ENCODE assay signal across 18 cellular contexts in the genomic region with DNA sequence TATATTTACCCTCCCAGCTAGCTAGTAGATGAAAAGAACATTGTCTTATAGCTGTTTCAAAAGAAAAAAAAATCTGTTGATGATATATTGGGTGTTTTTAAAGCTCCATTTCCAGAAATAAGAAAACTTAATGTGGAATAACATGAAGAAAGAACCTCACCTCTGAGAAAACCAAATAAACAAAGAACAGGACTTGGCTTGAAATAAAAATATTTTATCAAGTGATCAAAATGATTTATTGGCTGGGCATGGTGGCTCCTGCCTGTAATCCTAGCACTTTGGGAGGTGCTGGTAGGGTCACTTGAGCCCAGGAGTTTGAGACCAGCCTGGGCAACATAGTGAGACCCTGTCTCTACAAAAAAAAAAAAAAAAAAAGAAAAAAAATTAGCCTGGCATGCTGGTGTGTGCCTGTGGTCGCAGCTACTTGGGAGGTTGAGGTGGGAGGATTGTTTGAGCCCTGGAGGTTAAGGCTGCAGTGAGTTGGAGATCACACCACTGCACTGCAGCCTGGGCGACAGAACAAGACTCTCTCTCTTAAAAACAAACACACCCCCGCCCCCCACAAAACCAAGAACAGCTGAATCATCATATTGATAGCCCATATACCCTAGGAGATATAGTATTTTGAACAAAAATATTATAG. TPM values are rescaled to one million over a fixed set of nuclear protein-coding genes. Genes with fewer than 3 reads are reported as not detected.
DNase-seq lines count a peak whose midpoint lies in the region; ATAC-seq, FAIRE-seq and TF ChIP-seq lines count a peak whose summit lies in the region.
"Had no signal": no experiment of that assay in that cellular context is flagged by ENCODE, and none has a peak within 500 bp of the region (broad histone marks: within the 10 kb centered on the region; RNA-seq: fewer than 3 reads in every experiment).

No MANE protein-coding gene starts in this region.

- intact Hi-C loops in kidney (cut with DNase I) (no loop called here), posterior cingulate gyrus (cut with DNase I) (no loop called here)

- no peaks in the 10 kb centered on the region for H3K27me3 ChIP-seq in CD8-positive, alpha-beta memory T cell (ENCODE audit: insufficient read depth, low read length, poor library complexity, severe bottlenecking)
- no peaks in the 10 kb centered on the region for H3K27me3 ChIP-seq in subcutaneous abdominal adipose tissue (ENCODE audit: control insufficient read depth in 5 of 5, insufficient read depth in 4 of 5, low read length in 5 of 5)

- peaks cover 4 to 8% (median 5%) of the 10 kb centered on the region in 3 donors for H3K36me3 Mint-ChIP-seq in CD8-positive, alpha-beta memory T cell
- peaks cover 5% of the 10 kb centered on the region for H3K36me3 Mint-ChIP-seq in T-helper 17 cell (ENCODE audit: low read depth)

- H3K4me1 Mint-ChIP-seq in CD8-positive, alpha-beta memory T cell: peaks cover 11 to 44% (median 44%) of the 10 kb centered on the region in 3 donors
- H3K4me1 Mint-ChIP-seq in T-helper 17 cell: peaks cover 33% of the 10 kb centered on the region

- CTCF ChIA-PET in CD8-positive, alpha-beta memory T cell (lab: Charles Lee): interaction anchor here (1.2 to 9.8 kb wide), 2 partner anchors 16 to 77 kb away, joined by 4 to 65 read pairs; no protein-coding TSS in a partner anchor

- no peak overlapping the region for H3K4me3 Mint-ChIP-seq in CD8-positive, alpha-beta memory T cell
- no peak overlapping the region for H3K4me3 Mint-ChIP-seq in T-helper 17 cell
- H3K4me3 Mint-ChIP-seq: activated CD8-positive, alpha-beta T cell treated with anti-CD3 and anti-CD28 coated beads, Interleukin-2, amount 10 ng/mL, durations not matched to agents 7 days and 5 days; activated naive CD4-positive, alpha-beta T cell treated with anti-CD3 and anti-CD28 coated beads, Interleukin-2, amount 50 U/mL, for 24 hours; activated T-cell treated with anti-CD3 and anti-CD28 coated beads, Interleukin-2, amount 50 U/mL, for 24 hours; effector memory CD8-positive, alpha-beta T cell had no signal

- H3K27ac Mint-ChIP-seq in CD8-positive, alpha-beta memory T cell: peak overlapping the region in 1 of 8 donors; percentile 83
- H3K27ac Mint-ChIP-seq in T-helper 17 cell: peak overlapping the region; percentile 32
- H3K27ac Mint-ChIP-seq: activated CD8-positive, alpha-beta T cell treated with anti-CD3 and anti-CD28 coated beads, Interleukin-2, amount 10 ng/mL, durations not matched to agents 7 days and 5 days; activated T-cell treated with anti-CD3 and anti-CD28 coated beads, Interleukin-2, amount 50 U/mL, for 24 hours; effector memory CD8-positive, alpha-beta T cell had no signal

- H3K9ac ChIP-seq in kidney (ENCODE audit: low read length in 2 of 2) (no peak overlapping the region), subcutaneous abdominal adipose tissue (ENCODE audit: low read length in 5 of 5) (no peak overlapping the region)
- H3K9ac ChIP-seq: KMS-11 had no signal

- no peak overlapping the region for H3K4me3 ChIP-seq in CD8-positive, alpha-beta memory T cell (ENCODE audit: low read length)
- no peak overlapping the region for H3K4me3 ChIP-seq in kidney (ENCODE audit: low read length in 2 of 2)
- H3K4me3 ChIP-seq in subcutaneous abdominal adipose tissue (ENCODE audit: low read depth in 1 of 5, low read length in 5 of 5): no peak overlapping the region

- no peaks in the 10 kb centered on the region for H3K9me3 ChIP-seq in CD8-positive, alpha-beta memory T cell (ENCODE audit: low read length)
- H3K9me3 ChIP-seq in T-helper 17 cell (ENCODE audit: control insufficient read depth, low read length, poor library complexity, severe bottlenecking): no peaks in the 10 kb centered on the region
- no peaks in the 10 kb centered on the region for H3K9me3 ChIP-seq in kidney (ENCODE audit: control insufficient read depth in 1 of 2, low read length in 2 of 2)
- no peaks in the 10 kb centered on the region for H3K9me3 ChIP-seq in subcutaneous abdominal adipose tissue (ENCODE audit: control insufficient read depth in 5 of 5, low read length in 5 of 5)

- no peaks in the 10 kb centered on the region for H3K9me3 Mint-ChIP-seq in CD8-positive, alpha-beta memory T cell
- H3K9me3 Mint-ChIP-seq: activated naive CD4-positive, alpha-beta T cell treated with anti-CD3 and anti-CD28 coated beads, Interleukin-2, amount 50 U/mL, for 24 hours; activated T-cell treated with anti-CD3 and anti-CD28 coated beads, Interleukin-2, amount 50 U/mL, for 24 hours; effector memory CD8-positive, alpha-beta T cell had no signal

- no peak for TF ChIP-seq CTCF in kidney (IDR thresholded peaks at IDR 0.05; ENCODE audit: borderline replicate concordance, extremely low read depth, insufficient read depth)

- H3K27me3 Mint-ChIP-seq in CD8-positive, alpha-beta memory T cell: no peaks in the 10 kb centered on the region
- H3K27me3 Mint-ChIP-seq in T-helper 17 cell: no peaks in the 10 kb centered on the region
- H3K27me3 Mint-ChIP-seq: activated naive CD4-positive, alpha-beta T cell treated with anti-CD3 and anti-CD28 coated beads, Interleukin-2, amount 50 U/mL, for 24 hours; activated T-cell treated with anti-CD3 and anti-CD28 coated beads, Interleukin-2, amount 50 U/mL, for 24 hours; effector memory CD8-positive, alpha-beta T cell had no signal

- H3K27ac ChIP-seq in CD8-positive, alpha-beta memory T cell (ENCODE audit: low read depth, low read length): peak overlapping the region; percentile 12
- H3K27ac ChIP-seq in kidney (ENCODE audit: low read depth in 2 of 2, low read length in 2 of 2) (no peak overlapping the region), subcutaneous abdominal adipose tissue (ENCODE audit: low read depth, low read length) (peak overlapping the region; percentile 48)
- H3K27ac ChIP-seq: KMS-11 had no signal

- no peaks in the 10 kb centered on the region for H3K4me1 ChIP-seq in CD8-positive, alpha-beta memory T cell (ENCODE audit: insufficient read depth, low read length)
- H3K4me1 ChIP-seq in kidney (ENCODE audit: control insufficient read depth in 1 of 2, insufficient read depth in 1 of 2, low read depth in 1 of 2, low read length in 2 of 2): peaks cover 0 to 2% of the 10 kb centered on the region in 2 donors
- H3K4me1 ChIP-seq in subcutaneous abdominal adipose tissue (ENCODE audit: control insufficient read depth in 5 of 5, insufficient read depth in 5 of 5, low read length in 5 of 5): peaks cover 0 to 31% (median 12%) of the 10 kb centered on the region in 5 donors

- no peak for FAIRE-seq in kidney (lab: Jason Lieb, UNC)
- FAIRE-seq: astrocyte had no signal

- DNase-seq in CD8-positive, alpha-beta memory T cell: no peak
- DNase-seq in T-helper 17 cell (no peak), kidney (peak; percentile 18), SKM-1 treated with dmso at 0.1 percent for 144 hours (lab: John Stamatoyannopoulos, UW; ENCODE audit: unreplicated experiment) (no peak), posterior cingulate gyrus (no peak)
- DNase-seq: activated CD8-positive, alpha-beta T cell treated with anti-CD3 and anti-CD28 coated beads, Interleukin-2, amount 10 ng/mL, durations not matched to agents 7 days and 5 days; activated T-cell treated with anti-CD3 and anti-CD28 coated beads, Interleukin-2, amount 50 U/mL, for 24 hours; COR-L47; DMS79 treated with DMSO at 0.1 percent for 48 hours; effector memory CD8-positive, alpha-beta T cell; H7; NCI-H1092 treated with DMSO at 0.1 percent for 48 hours; NCI-H2081 had no signal

- H3K36me3 ChIP-seq in CD8-positive, alpha-beta memory T cell (ENCODE audit: insufficient read depth, low read length): no peaks in the 10 kb centered on the region
- H3K36me3 ChIP-seq in kidney (ENCODE audit: control insufficient read depth in 1 of 2, insufficient read depth in 2 of 2, low read length in 2 of 2) (no peaks in the 10 kb centered on the region), subcutaneous abdominal adipose tissue (ENCODE audit: control insufficient read depth in 5 of 5, insufficient read depth in 5 of 5, low read length in 5 of 5) (no peaks in the 10 kb centered on the region)

- POLR2A ChIA-PET in CD8-positive, alpha-beta memory T cell (lab: Charles Lee): interaction anchor here (0.6 kb wide), 1 partner anchor 61 kb away, joined by 3 read pairs; no protein-coding TSS in a partner anchor

- ATAC-seq in T-helper 17 cell (no peak), GM21576 (IDR thresholded peaks at IDR 0.05; ENCODE audit: unreplicated experiment) (no peak)
- ATAC-seq: activated CD8-positive, alpha-beta T cell treated with anti-CD3 and anti-CD28 coated beads, Interleukin-2, amount 10 ng/mL, durations not matched to agents 7 days and 5 days; effector memory CD8-positive, alpha-beta T cell had no signal

RNA-seq across cellular contexts. Expression of gene RNF24, which starts 7.9 kb away (rescaled TPM):
- total RNA-seq in CD8-positive, alpha-beta memory T cell: 10 to 100 TPM; 11.4 TPM
- polyA plus RNA-seq in CD8-positive, alpha-beta memory T cell: 17.4 TPM
- total RNA-seq in T-helper 17 cell (10 to 100 TPM; 10.0 to 15.9 TPM), kidney (30.9 TPM)
- 4.5 TPM for polyA plus RNA-seq in kidney (ENCODE audit: insufficient read depth, low read depth, low replicate concordance)

Comparison
In these comparisons a context has a peak if more than half of its experiments do, and no peak if none do; other contexts are left out.
1. H3K27ac ChIP-seq: peak in CD8-positive, alpha-beta memory T cell (single experiment) and subcutaneous abdominal adipose tissue (single experiment); none in kidney (0 of 2).